Comparison of ENCODE assay signal across 12 cellular contexts in genomic region chr1:203671808-203672207, GRCh38. TPM values are rescaled to one million over a fixed set of nuclear protein-coding genes. Genes with fewer than 3 reads are reported as not detected.
A peak's percentile ranks its signal among the peaks of the same experiment; 100 is the strongest.
DNase-seq lines count a peak whose midpoint lies in the region; ATAC-seq and TF ChIP-seq lines count a peak whose summit lies in the region.
"Had no signal": no experiment of that assay in that cellular context is flagged by ENCODE, and none has a peak within 500 bp of the region (broad histone marks: within the 10 kb centered on the region; RNA-seq: fewer than 3 reads in every experiment).

No MANE protein-coding gene starts in this region.

- H3K9me2 ChIP-seq in GM23248 (ENCODE audit: insufficient read depth): no peaks in the 10 kb centered on the region

- 59 to 68% methylated on average over 6 of the region's 6 CpGs for WGBS in GM23248 (ENCODE audit: low coverage in 1 of 2, low lambda C conversion rate in 2 of 2, missing lambda C conversion rate in 2 of 2), 2 experiments
- WGBS in adipose tissue, 3 donors: 47 to 77% (median 54%) methylated on average over 6 of the region's 6 CpGs

- H2AFZ ChIP-seq in GM23248: no peak overlapping the region

- H3K9me3 ChIP-seq in GM23248 (ENCODE audit: low read depth) (no peaks in the 10 kb centered on the region), left lung (no peaks in the 10 kb centered on the region)

- H3K4me2 ChIP-seq in GM23248 (ENCODE audit: unreplicated experiment): peak overlapping the region; percentile 51
- H3K4me2 ChIP-seq: KMS-11 had no signal

- ATAC-seq in left lung: no peak
- ATAC-seq in HG03025 (IDR thresholded peaks at IDR 0.05; ENCODE audit: low FRiP score, unreplicated experiment): no peak
- ATAC-seq in HG02642 (IDR thresholded peaks at IDR 0.05; ENCODE audit: poor library complexity, unreplicated experiment): no peak
- ATAC-seq: GM12878 had no signal

- intact Hi-C loops in left lung (cut with DNase I): no loop called here

- H3K79me2 ChIP-seq in GM23248 (ENCODE audit: insufficient read depth): peaks cover 95% of the 10 kb centered on the region

- DNase-seq in GM23248 (no peak), left lung (no peak), NCI-H345 treated with DMSO at 0.1 percent for 48 hours (lab: John Stamatoyannopoulos, UW; ENCODE audit: unreplicated experiment) (no peak)
- no peak for DNase-seq in stimulated activated CD4-positive, alpha-beta T cell treated with anti-CD3 and anti-CD28 coated beads, Interleukin-4, amount 100 ng/mL, for 4 hours
- DNase-seq: activated CD4-positive, CD25-positive, alpha-beta regulatory T cell treated with anti-CD3 and anti-CD28 coated beads, Interleukin-2, amount 50 U/mL, for 72 hours; midbrain had no signal

- peak overlapping the region; percentile 77 for H3K27ac ChIP-seq in GM23248
- peak overlapping the region; percentile 44 for H3K27ac ChIP-seq in adipose tissue (ENCODE audit: low read depth, low read length)
- peak overlapping the region; percentile 55 to 79 for H3K27ac ChIP-seq in left lung
- H3K27ac ChIP-seq in skin epidermis: peak overlapping the region in 18 of 21 experiments; percentile 1 to 89 (median 57)
- H3K27ac ChIP-seq: KMS-11 had no signal

- in situ Hi-C loops in GM23248 (cut with MboI): no loop called here

- H3K4me3 ChIP-seq in GM23248: no peak overlapping the region
- H3K4me3 ChIP-seq in left lung: no peak overlapping the region
- no peak overlapping the region for H3K4me3 ChIP-seq in skin epidermis
- H3K4me3 ChIP-seq: GM12878 had no signal

- peaks cover 78% of the 10 kb centered on the region for H3K4me1 ChIP-seq in GM23248 (ENCODE audit: insufficient read depth)
- peaks cover 31 to 80% of the 10 kb centered on the region in 2 donors for H3K4me1 ChIP-seq in left lung

- H3K27me3 ChIP-seq in GM23248 (replicated peaks; ENCODE audit: insufficient read depth) (no peaks in the 10 kb centered on the region), left lung (no peaks in the 10 kb centered on the region)

- no peaks in the 10 kb centered on the region for H3K36me3 ChIP-seq in GM23248 (ENCODE audit: low read depth)
- peaks cover 0 to 6% of the 10 kb centered on the region in 2 donors for H3K36me3 ChIP-seq in left lung

- H4K20me1 ChIP-seq in GM23248 (ENCODE audit: insufficient read depth): no peaks in the 10 kb centered on the region

- peak overlapping the region; percentile 51 for H3K9ac ChIP-seq in GM23248
- H3K9ac ChIP-seq: KMS-11 had no signal

- TF ChIP-seq CTCF in left lung (IDR thresholded peaks at IDR 0.05): no peak

- peaks cover 40% of the 10 kb centered on the region for H3F3A ChIP-seq in GM23248 (ENCODE audit: insufficient read depth)

RNA-seq across cellular contexts. Expression of gene ATP2B4, which starts 45.2 kb away (rescaled TPM):
- 82.8 and 86.6 TPM in 2 replicates for total RNA-seq in GM23248 (2014; rRNA removed; shearing (Covaris generic))
- polyA plus RNA-seq in GM23248 (2016; fragmentation: Nextera tagmentation; extraction: Ambion mirVana) (49.5 and 49.7 TPM in 2 replicates), adipose tissue (10 to 100 TPM; 21.6 to 64.5 (median 35.4) TPM)
- total RNA-seq in left lung: 100 to 1,000 TPM; 109 to 128 TPM
